ENCODE assay signal across 24 cellular contexts in genomic region chr18:10500038-10500437, GRCh38. TPM values are rescaled to one million over a fixed set of nuclear protein-coding genes. Genes with fewer than 3 reads are reported as not detected.
"Had no signal": no experiment of that assay in that cellular context is flagged by ENCODE, and none has a peak within 500 bp of the region (broad histone marks: within the 10 kb centered on the region; RNA-seq: fewer than 3 reads in every experiment).

No MANE protein-coding gene starts in this region.

- DNase-seq: colonic mucosa; cortex of kidney; dermis blood vessel endothelial cell; dorsolateral prefrontal cortex; effector CD4-positive, alpha-beta T cell; effector CD8-positive, alpha-beta T cell; effector memory CD4-positive, alpha-beta T cell; effector memory CD8-positive, alpha-beta T cell; endodermal cell; erythroblast; esophagus squamous epithelium; foreskin fibroblast; foreskin keratinocyte; foreskin melanocyte; gastrocnemius medialis; glutamatergic neuron; head of caudate nucleus; heart left ventricle; heart right ventricle had no signal

- H3K27ac Mint-ChIP-seq: dendritic cell treated with granulocyte-macrophage colony-stimulating factor and Interleukin-4, amounts not matched to agents 40 ng/mL and 50 ng/mL, for 4 days; effector memory CD8-positive, alpha-beta T cell; endodermal cell had no signal

- ATAC-seq: esophagus mucosa, foreskin keratinocyte, gastrocnemius medialis, gastroesophageal sphincter, heart left ventricle, heart right ventricle had no signal

- H3K4me3 Mint-ChIP-seq: dendritic cell treated with granulocyte-macrophage colony-stimulating factor and Interleukin-4, amounts not matched to agents 40 ng/mL and 50 ng/mL, for 4 days; effector memory CD8-positive, alpha-beta T cell; endodermal cell had no signal

- H3K4me1 Mint-ChIP-seq: endodermal cell had no signal

- H3K27me3 Mint-ChIP-seq: dendritic cell treated with granulocyte-macrophage colony-stimulating factor and Interleukin-4, amounts not matched to agents 40 ng/mL and 50 ng/mL, for 4 days had no signal

- H3K9me3 Mint-ChIP-seq: effector memory CD8-positive, alpha-beta T cell had no signal

RNA-seq across cellular contexts. Expression of gene APCDD1, which starts 45.6 kb away (rescaled TPM):
- total RNA-seq: dermis microvascular lymphatic vessel endothelial cell, epithelial cell of proximal tubule had no signal
